ENCODE assay signal across 11 cellular contexts in the genomic region with DNA sequence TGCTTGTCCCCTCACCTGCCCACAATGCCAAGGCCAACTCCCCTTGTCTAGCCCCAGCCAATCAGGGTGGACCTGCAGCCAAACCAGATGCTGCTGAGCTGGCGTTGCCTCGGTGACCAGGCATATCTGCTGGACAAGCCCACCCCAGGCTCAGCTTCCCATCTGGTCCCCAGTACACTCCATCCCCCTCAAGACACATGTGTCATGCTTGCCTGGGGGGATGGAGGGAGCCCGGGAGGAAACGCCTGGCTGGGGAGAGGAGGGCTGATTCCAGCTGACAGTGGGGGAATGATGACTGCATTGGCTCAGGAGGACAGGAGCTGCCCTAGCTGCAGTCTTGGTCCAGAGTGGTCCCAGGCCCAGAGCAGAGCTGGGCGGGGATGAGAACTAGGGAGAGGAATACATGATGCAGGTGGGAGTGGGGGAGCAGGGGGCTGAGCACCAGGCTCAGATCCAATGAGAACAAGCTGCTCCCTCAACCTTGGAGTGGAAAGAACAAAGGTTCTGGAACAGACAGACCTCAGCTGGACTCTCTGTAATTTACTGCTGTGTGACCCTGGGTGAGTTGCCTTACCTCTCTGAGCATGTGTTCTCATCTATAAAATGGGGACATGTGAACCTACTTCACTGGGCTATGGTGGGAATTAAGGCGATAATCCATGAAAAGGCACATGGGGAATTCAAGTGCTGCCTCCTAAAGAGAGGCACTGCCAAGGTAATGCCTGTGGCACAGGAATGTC. TPM values are rescaled to one million over a fixed set of nuclear protein-coding genes. Genes with fewer than 3 reads are reported as not detected.
DNase-seq lines count a peak whose midpoint lies in the region; ATAC-seq and TF ChIP-seq lines count a peak whose summit lies in the region.
"Had no signal": no experiment of that assay in that cellular context is flagged by ENCODE, and none has a peak within 500 bp of the region (broad histone marks: within the 10 kb centered on the region; RNA-seq: fewer than 3 reads in every experiment).

No MANE protein-coding gene starts in this region.

- H3K27ac ChIP-seq in esophagus squamous epithelium, result peak overlapping the region in 3 of 4 donors; percentile 86 to 94 (median 87)
- no peak overlapping the region for H3K27ac ChIP-seq in osteoblast (ENCODE audit: low read depth, low read length)

- peaks cover 11 to 49% (median 27%) of the 10 kb centered on the region in 3 donors for H3K27me3 Mint-ChIP-seq in CD14-positive monocyte (ENCODE audit: low read depth in 3 of 3)
- no peaks in the 10 kb centered on the region for H3K27me3 Mint-ChIP-seq in natural killer cell treated with Interleukin-12 subunit alpha and Interleukin-12 subunit beta and Interleukin-15 and Interleukin-18, amount 100 ng/mL, for 72 hours

- peaks cover 14% of the 10 kb centered on the region for H3K79me2 ChIP-seq in osteoblast (ENCODE audit: insufficient read depth, low read length)

- no peak overlapping the region for H3K4me2 ChIP-seq in osteoblast (ENCODE audit: insufficient read depth, low read length)

- H3K36me3 Mint-ChIP-seq in CD14-positive monocyte, result peaks cover 17 to 20% of the 10 kb centered on the region in 2 donors
- H3K36me3 Mint-ChIP-seq in natural killer cell treated with Interleukin-12 subunit alpha and Interleukin-12 subunit beta and Interleukin-15 and Interleukin-18, amount 100 ng/mL, for 72 hours, result no peaks in the 10 kb centered on the region

- peaks cover 27% of the 10 kb centered on the region for H3K4me1 Mint-ChIP-seq in CD14-positive monocyte
- H3K4me1 Mint-ChIP-seq in natural killer cell treated with Interleukin-12 subunit alpha and Interleukin-12 subunit beta and Interleukin-15 and Interleukin-18, amount 100 ng/mL, for 72 hours (ENCODE audit: low read depth in 2 of 2), result peaks cover 6 to 19% of the 10 kb centered on the region in 2 donors

- H3K4me3 ChIP-seq in esophagus squamous epithelium, result no peak overlapping the region
- H3K4me3 ChIP-seq in osteoblast (ENCODE audit: insufficient read depth, low read length), result no peak overlapping the region
- H3K4me3 ChIP-seq: HAP-1, testis had no signal

- peak overlapping the region in 4 of 7 donors; percentile 18 to 73 (median 62) for H3K27ac Mint-ChIP-seq in CD14-positive monocyte
- no peak overlapping the region for H3K27ac Mint-ChIP-seq in natural killer cell treated with Interleukin-12 subunit alpha and Interleukin-12 subunit beta and Interleukin-15 and Interleukin-18, amount 100 ng/mL, for 72 hours

- TF ChIP-seq CTCF in CD14-positive monocyte (IDR thresholded peaks at IDR 0.05) (no peak), esophagus squamous epithelium (IDR thresholded peaks at IDR 0.05) (no peak), osteoblast (IDR thresholded peaks at IDR 0.05; ENCODE audit: extremely low read depth, low read depth, low read length) (no peak)

- 79 to 90% methylated on average over 3 to 4 of the region's 6 CpGs for WGBS in esophagus squamous epithelium, 2 donors

- H3K9me3 Mint-ChIP-seq in CD14-positive monocyte, result peaks cover 0 to 12% (median 6%) of the 10 kb centered on the region in 7 donors
- H3K9me3 Mint-ChIP-seq in natural killer cell treated with Interleukin-12 subunit alpha and Interleukin-12 subunit beta and Interleukin-15 and Interleukin-18, amount 100 ng/mL, for 72 hours, result no peaks in the 10 kb centered on the region

- ATAC-seq in natural killer cell treated with Interleukin-12 subunit alpha and Interleukin-12 subunit beta and Interleukin-15 and Interleukin-18, amount 100 ng/mL, for 72 hours, result no peak
- no peak for ATAC-seq in HG03135 (IDR thresholded peaks at IDR 0.05; ENCODE audit: unreplicated experiment)

- H3K27me3 ChIP-seq in esophagus squamous epithelium, result no peaks in the 10 kb centered on the region
- H3K27me3 ChIP-seq in osteoblast (ENCODE audit: insufficient read depth, low read length), result no peaks in the 10 kb centered on the region
- H3K27me3 ChIP-seq: testis had no signal

- H3K36me3 ChIP-seq in esophagus squamous epithelium (no peaks in the 10 kb centered on the region), osteoblast (ENCODE audit: insufficient read depth, low read length) (no peaks in the 10 kb centered on the region)
- H3K36me3 ChIP-seq: HAP-1 had no signal

- H3K9me3 ChIP-seq in esophagus squamous epithelium (no peaks in the 10 kb centered on the region), osteoblast (ENCODE audit: low read depth, low read length) (peaks cover 2% of the 10 kb centered on the region)
- H3K9me3 ChIP-seq: HAP-1, testis had no signal

- intact Hi-C loops in CD14-positive monocyte (cut with micrococcal nuclease), result no loop called here
- intact Hi-C loops in esophagus squamous epithelium (cut with DNase I), result no loop called here

- TF ChIP-seq POLR2A in esophagus squamous epithelium (IDR thresholded peaks at IDR 0.05), result no peak

- no peak overlapping the region for H2AFZ ChIP-seq in osteoblast (ENCODE audit: low read length)

- peaks cover 7% of the 10 kb centered on the region for H4K20me1 ChIP-seq in osteoblast (ENCODE audit: insufficient read depth, low read length)

- H3K4me1 ChIP-seq in esophagus squamous epithelium, result peaks cover 19 to 92% (median 59%) of the 10 kb centered on the region in 3 donors
- H3K4me1 ChIP-seq in osteoblast (ENCODE audit: insufficient read depth, low read length), result peaks cover 38% of the 10 kb centered on the region
- H3K4me1 ChIP-seq: HAP-1 had no signal

- DNase-seq in CD14-positive monocyte (ENCODE audit: low spot score) (no peak), NCI-H524 treated with DMSO at 0.1 percent for 48 hours (lab: John Stamatoyannopoulos, UW) (peak; percentile 29), esophagus squamous epithelium (lab: John Stamatoyannopoulos, UW) (no peak), osteoblast (ENCODE audit: insufficient read length, low spot score, missing footprints) (peak; percentile 92), activated T-cell treated with anti-CD3 and anti-CD28 coated beads for 4 hours (no peak), NCI-H2081 treated with DMSO at 0.1 percent for 48 hours (lab: John Stamatoyannopoulos, UW) (no peak)
- no peak for DNase-seq in natural killer cell treated with Interleukin-12 subunit alpha and Interleukin-12 subunit beta and Interleukin-15 and Interleukin-18, amount 100 ng/mL, for 72 hours (ENCODE audit: low spot score)
- DNase-seq: T-helper 9 cell, testis had no signal

- peak overlapping the region in 1 of 2 donors; percentile 39 for H3K4me3 Mint-ChIP-seq in CD14-positive monocyte
- H3K4me3 Mint-ChIP-seq in natural killer cell treated with Interleukin-12 subunit alpha and Interleukin-12 subunit beta and Interleukin-15 and Interleukin-18, amount 100 ng/mL, for 72 hours, result no peak overlapping the region

RNA-seq across cellular contexts. Expression of a gene that starts 23.1 kb away (rescaled TPM):
- 10 to 100 TPM; 10.6 to 23.3 TPM for polyA plus RNA-seq in CD14-positive monocyte
- total RNA-seq in esophagus squamous epithelium (10 to 100 TPM; 11.3 to 42.2 (median 24.1) TPM), osteoblast (32.6 and 34.8 TPM in 2 replicates)
- total RNA-seq in natural killer cell treated with Interleukin-12 subunit alpha and Interleukin-12 subunit beta and Interleukin-15 and Interleukin-18, amount 100 ng/mL, for 72 hours, result 10 to 100 TPM; 33.7 to 53.9 TPM

Comparison
In these comparisons a context has a peak if more than half of its experiments do, and no peak if none do; other contexts are left out.
1. DNase-seq: peak in NCI-H524 treated with DMSO at 0.1 percent for 48 hours (single experiment) and osteoblast (single experiment); none in CD14-positive monocyte (single experiment), esophagus squamous epithelium (single experiment), natural killer cell treated with Interleukin-12 subunit alpha and Interleukin-12 subunit beta and Interleukin-15 and Interleukin-18, amount 100 ng/mL, for 72 hours (single experiment), activated T-cell treated with anti-CD3 and anti-CD28 coated beads for 4 hours (single experiment) and NCI-H2081 treated with DMSO at 0.1 percent for 48 hours (single experiment).
2. H3K27ac Mint-ChIP-seq: peak in CD14-positive monocyte (4 of 7); none in natural killer cell treated with Interleukin-12 subunit alpha and Interleukin-12 subunit beta and Interleukin-15 and Interleukin-18, amount 100 ng/mL, for 72 hours (0 of 2).